In the genomic region with DNA sequence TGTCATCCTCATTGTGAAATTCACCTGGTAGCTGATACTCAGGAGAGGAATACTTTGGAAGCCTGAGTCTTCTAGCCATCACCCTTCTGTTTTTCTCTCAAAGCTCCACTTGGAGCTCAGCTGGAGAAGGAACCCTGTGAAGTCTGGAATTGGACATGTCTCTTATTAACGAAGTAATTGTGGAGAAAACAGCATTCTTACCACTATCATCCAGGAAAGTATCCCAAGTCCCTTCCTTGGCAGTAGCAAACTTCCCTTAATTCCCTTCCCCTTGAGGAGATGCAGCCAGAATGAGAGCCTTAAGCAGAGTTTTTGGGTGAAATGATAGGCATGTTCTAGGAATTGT, we compare ENCODE assay signal across 8 cellular contexts. TPM values are rescaled to one million over a fixed set of nuclear protein-coding genes. Genes with fewer than 3 reads are reported as not detected.
DNase-seq lines count a peak whose midpoint lies in the region; ATAC-seq and TF ChIP-seq lines count a peak whose summit lies in the region.

No MANE protein-coding gene starts in this region.

- no peak for TF ChIP-seq CTCF in GM06990 (IDR thresholded peaks at IDR 0.05; ENCODE audit: insufficient read depth, low read length, poor library complexity, severe bottlenecking)
- no peak for TF ChIP-seq CTCF in fibroblast of mammary gland (conservative IDR thresholded peaks at IDR 0.05; ENCODE audit: control insufficient read depth, insufficient read depth, low read depth, low read length)
- no peak for TF ChIP-seq CTCF in psoas muscle (IDR thresholded peaks at IDR 0.05)

- no peaks in the 10 kb centered on the region for H3K36me3 ChIP-seq in GM06990 (ENCODE audit: control insufficient read depth, insufficient read depth, low read length)
- H3K36me3 ChIP-seq in psoas muscle (ENCODE audit: insufficient read depth in 1 of 2, low read depth in 1 of 2), result no peaks in the 10 kb centered on the region

- H3K4me3 ChIP-seq in GM06990 (replicated peaks; ENCODE audit: low read depth, low read length) (peak overlapping the region; percentile 80), fibroblast of mammary gland (ENCODE audit: control insufficient read depth, low read depth, low read length) (peak overlapping the region; percentile 63), psoas muscle (peak overlapping the region; percentile 84)

- H3K9me3 ChIP-seq in psoas muscle, result no peaks in the 10 kb centered on the region

- WGBS in psoas muscle, 3 donors, result 3 to 4% (median 3%) methylated on average over 1 of the region's 1 CpG

- DNase-seq in GM06990 (ENCODE audit: extremely low read depth, insufficient read length) (no peak), fibroblast of mammary gland (ENCODE audit: low read depth) (no peak), psoas muscle (no peak), epidermal melanocyte (ENCODE audit: insufficient read length, low spot score) (no peak), mesenteric fat pad (ENCODE audit: low spot score) (no peak)

- intact Hi-C loops in psoas muscle (cut with DNase I), result loop anchor here in 1 of 2 donors (1.0 to 5.0 kb wide), 2 partner anchors 31 to 55 kb away; a partner anchor contains a TSS

- peaks cover 24% of the 10 kb centered on the region for H3K4me1 ChIP-seq in psoas muscle

- ATAC-seq in SK-N-SH treated with all-trans-retinoic acid at 6 μM for 48 hours (peak; percentile 6), psoas muscle (no peak), HG03354 (IDR thresholded peaks at IDR 0.05; ENCODE audit: poor library complexity, severe bottlenecking, unreplicated experiment) (no peak), HG03432 (IDR thresholded peaks at IDR 0.05; ENCODE audit: unreplicated experiment) (no peak)

- H3K27ac ChIP-seq in psoas muscle, result peak overlapping the region; percentile 98

- no peaks in the 10 kb centered on the region for H3K27me3 ChIP-seq in GM06990 (replicated peaks; ENCODE audit: control insufficient read depth, insufficient read depth, low read length)
- no peaks in the 10 kb centered on the region for H3K27me3 ChIP-seq in psoas muscle (ENCODE audit: insufficient read depth in 3 of 3, low read length in 2 of 3)

TF ChIP-seq in SK-N-SH treated with all-trans-retinoic acid at 6 μM for 48 hours, 23 proteins besides CTCF, POLR2A, EP300 and RAD21:
- TF ChIP-seq ZNF565 (CRISPR knock-in tag; conservative IDR thresholded peaks at IDR 0.05; ENCODE audit: low read depth), result no peak
- TF ChIP-seq OSR1 (CRISPR knock-in tag; IDR thresholded peaks at IDR 0.05), result no peak
- TF ChIP-seq ZC3H10 (CRISPR knock-in tag; IDR thresholded peaks at IDR 0.05), result no peak

RNA-seq across cellular contexts. Expression of a gene that starts 30.7 kb away (rescaled TPM):
- 10 to 100 TPM; 30.5 to 53.1 (median 44.8) TPM for total RNA-seq in psoas muscle
- 10 to 100 TPM; 10.5 to 20.0 (median 10.7) TPM for polyA plus RNA-seq in psoas muscle
- total RNA-seq in mesenteric fat pad, result 103 TPM
